ENCODE assay signal across 13 cellular contexts in genomic region chr3:11508346-11509174, GRCh38.
DNase-seq lines count a peak whose midpoint lies in the region; ATAC-seq and TF ChIP-seq lines count a peak whose summit lies in the region.
"Had no signal": no experiment of that assay in that cellular context is flagged by ENCODE, and none has a peak within 500 bp of the region (broad histone marks: within the 10 kb centered on the region; RNA-seq: fewer than 3 reads in every experiment).

No MANE protein-coding gene starts in this region.

- 67% methylated on average over 5 of the region's 5 CpGs for WGBS in prostate gland

- no peak overlapping the region for H3K4me3 ChIP-seq in prostate gland
- H3K4me3 ChIP-seq: spleen had no signal

- POLR2A ChIA-PET in WTC11 (lab: Charles Lee), result no interaction called here

- H3K4me3 Mint-ChIP-seq in WTC11, result no peak overlapping the region
- H3K4me3 Mint-ChIP-seq: CD14-positive monocyte had no signal

- peaks cover 13% of the 10 kb centered on the region for H3K4me1 ChIP-seq in prostate gland (replicated peaks)

- no peaks in the 10 kb centered on the region for H3K9me3 ChIP-seq in prostate gland
- H3K9me3 ChIP-seq: spleen had no signal

- intact Hi-C loops in left cardiac atrium (cut with DNase I), result loop anchor here in 1 of 2 donors (5.0 kb wide), 2 partner anchors 41 to 134 kb away; partner anchors contain the start of gene VGLL4
- intact Hi-C loops in prostate gland (cut with DNase I), result no loop called here

- DNase-seq in WTC11 (ENCODE audit: low spot score) (no peak), left cardiac atrium (no peak), prostate gland (ENCODE audit: low spot score) (no peak), SW 1271 (lab: John Stamatoyannopoulos, UW) (no peak), DMS53 (lab: John Stamatoyannopoulos, UW) (no peak), COLO829 (ENCODE audit: low spot score) (no peak)
- DNase-seq: activated CD8-positive, alpha-beta memory T cell treated with anti-CD3 and anti-CD28 coated beads, Interleukin-2, amount 50 U/mL, for 48 hours; NCI-H1930; spleen; stimulated activated naive CD4-positive, alpha-beta T cell treated with Interleukin-2 at 50 U/mL for 16 hours had no signal

- no peak for TF ChIP-seq CTCF in C4-2B (conservative IDR thresholded peaks at IDR 0.05)
- TF ChIP-seq CTCF in WTC11 (IDR thresholded peaks at IDR 0.05), result no peak
- TF ChIP-seq CTCF in prostate gland (IDR thresholded peaks at IDR 0.05), result no peak

- peaks cover 7% of the 10 kb centered on the region for H3K9me3 Mint-ChIP-seq in WTC11

- peaks cover 27% of the 10 kb centered on the region for H3K4me1 Mint-ChIP-seq in WTC11

- peak overlapping the region; percentile 73 for H3K27ac ChIP-seq in C4-2B
- H3K27ac ChIP-seq in prostate gland, result peak overlapping the region; percentile 61 to 64

- no peaks in the 10 kb centered on the region for H3K36me3 ChIP-seq in prostate gland

- TF ChIP-seq POLR2A in prostate gland (IDR thresholded peaks at IDR 0.05), result no peak

- ATAC-seq in WTC11 (no peak), left cardiac atrium (peak; percentile 50 to 71), HG03439 (IDR thresholded peaks at IDR 0.05; ENCODE audit: unreplicated experiment) (no peak)

- peak overlapping the region; percentile 84 for H3K27ac Mint-ChIP-seq in WTC11

- no peaks in the 10 kb centered on the region for H3K27me3 Mint-ChIP-seq in WTC11 (ENCODE audit: low read depth)

- H3K27me3 ChIP-seq in prostate gland (replicated peaks; ENCODE audit: insufficient read depth), result no peaks in the 10 kb centered on the region
- H3K27me3 ChIP-seq: spleen had no signal

- H3K36me3 Mint-ChIP-seq in WTC11, result peaks cover 8% of the 10 kb centered on the region

- CTCF ChIA-PET in WTC11 (lab: Charles Lee), result interaction anchor here (0.6 to 1.4 kb wide), 7 partner anchors 26 to 503 kb away, joined by 3 to 6 read pairs (median 3); partner anchors contain the start of gene VGLL4

TF ChIP-seq in WTC11, 78 proteins besides CTCF, POLR2A, EP300 and RAD21:
- no peak for TF ChIP-seq SMAD3 (CRISPR knock-in tag; IDR thresholded peaks at IDR 0.05; ENCODE audit: borderline replicate concordance)
- TF ChIP-seq AFF4 (CRISPR knock-in tag; IDR thresholded peaks at IDR 0.05; ENCODE audit: borderline replicate concordance), result no peak
- TF ChIP-seq MAX (CRISPR knock-in tag; IDR thresholded peaks at IDR 0.05), result no peak
- TF ChIP-seq FOXP1 (CRISPR knock-in tag; IDR thresholded peaks at IDR 0.05; ENCODE audit: borderline replicate concordance), result no peak
- no peak for TF ChIP-seq ZBTB43 (CRISPR knock-in tag; IDR thresholded peaks at IDR 0.05)
TF ChIP-seq in WTC11: peak in this region for 0.

Comparison
In these comparisons a context has a peak if more than half of its experiments do, and no peak if none do; other contexts are left out.
1. ATAC-seq: peak in left cardiac atrium (2 of 2); none in WTC11 (single experiment) and HG03439 (single experiment).